Comparison of ENCODE assay signal across 8 cellular contexts in the genomic region with DNA sequence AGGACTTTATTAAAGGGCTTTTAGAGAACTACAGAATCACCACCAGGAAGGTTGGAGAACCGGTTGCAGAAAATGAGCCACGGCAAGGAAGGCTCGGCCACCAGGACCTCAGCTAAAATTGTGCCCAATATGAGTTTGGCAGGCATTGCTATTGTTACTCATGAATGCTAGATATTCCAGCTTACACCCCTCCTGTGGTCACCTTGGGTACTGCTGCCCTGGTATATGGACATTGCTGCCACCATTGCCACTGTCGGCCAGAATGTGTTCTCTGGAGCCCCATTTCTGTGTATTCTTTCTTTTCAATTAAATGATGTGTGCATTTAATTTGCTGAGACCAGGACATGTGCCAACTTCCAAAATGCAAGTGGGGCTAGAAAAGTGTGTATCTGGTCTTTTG.
DNase-seq lines count a peak whose midpoint lies in the region; ATAC-seq lines count a peak whose summit lies in the region.

No MANE protein-coding gene starts in this region.

- DNase-seq in DMS53 treated with DMSO at 0.1 percent for 48 hours (lab: John Stamatoyannopoulos, UW; ENCODE audit: unreplicated experiment) = peak; percentile 49
- DNase-seq in M059J (ENCODE audit: low read depth) = peak; percentile 20
- DNase-seq in dermis blood vessel endothelial cell = peak; percentile 76
- DNase-seq in naive B cell = peak; percentile 3
- no peak for DNase-seq in NCI-H226
- DNase-seq in putamen (ENCODE audit: low spot score) = no peak
- DNase-seq in NCI-H526 treated with DMSO at 0.1 percent for 48 hours (lab: John Stamatoyannopoulos, UW) = no peak

- no peaks in the 10 kb centered on the region for H3K36me3 Mint-ChIP-seq in naive B cell

- ATAC-seq in GM19455 (IDR thresholded peaks at IDR 0.05; ENCODE audit: unreplicated experiment) (peak; percentile 69), naive B cell (ENCODE audit: low read depth in 2 of 2) (no peak)

- H3K4me3 Mint-ChIP-seq in naive B cell = no peak overlapping the region

- H3K9me3 Mint-ChIP-seq in naive B cell = peaks cover 0 to 11% (median 4%) of the 10 kb centered on the region in 7 donors

- no peak overlapping the region for H3K27ac Mint-ChIP-seq in naive B cell

- H3K4me1 Mint-ChIP-seq in naive B cell = no peaks in the 10 kb centered on the region

- no peaks in the 10 kb centered on the region for H3K27me3 Mint-ChIP-seq in naive B cell

Comparison
In these comparisons a context has a peak if more than half of its experiments do, and no peak if none do; other contexts are left out.
1. DNase-seq: peak in DMS53 treated with DMSO at 0.1 percent for 48 hours (single experiment), M059J (single experiment), dermis blood vessel endothelial cell (single experiment) and naive B cell (single experiment); none in NCI-H226 (single experiment), putamen (single experiment) and NCI-H526 treated with DMSO at 0.1 percent for 48 hours (single experiment).